8 cellular contexts compared by ENCODE assay signal in genomic region chr7:73738220-73738611, GRCh38. TPM values are rescaled to one million over a fixed set of nuclear protein-coding genes. Genes with fewer than 3 reads are reported as not detected.
A peak's percentile ranks its signal among the peaks of the same experiment; 100 is the strongest.
DNase-seq lines count a peak whose midpoint lies in the region; ATAC-seq lines count a peak whose summit lies in the region.

No MANE protein-coding gene starts in this region.

- ATAC-seq in HG03460 (IDR thresholded peaks at IDR 0.05; ENCODE audit: unreplicated experiment) (peak; percentile 24), left cardiac atrium (peak; percentile 49 to 62)

- DNase-seq in NCI-H2081 (lab: John Stamatoyannopoulos, UW) (peak; percentile 40 to 43), NCI-H2081 treated with DMSO at 0.1 percent for 48 hours (lab: John Stamatoyannopoulos, UW) (no peak), SK-N-DZ (ENCODE audit: low spot score) (peak; percentile 48), amniotic epithelial cell (ENCODE audit: low read depth) (peak; percentile 40), left cardiac atrium (peak; percentile 63), pons (ENCODE audit: low spot score) (peak; percentile 42), inferior parietal cortex (ENCODE audit: extremely low spot score) (no peak)

- intact Hi-C loops in left cardiac atrium (cut with DNase I), result no loop called here

RNA-seq across cellular contexts. Expression of gene ABHD11, which starts 0.4 kb away (rescaled TPM):
- 5.8 and 7.9 TPM in 2 replicates for polyA plus RNA-seq in SK-N-DZ (2014; cell fraction: cytosol; rRNA removed)
- polyA plus RNA-seq in SK-N-DZ (2014; cell fraction: nucleus; rRNA removed), result 2.4 and 6.5 TPM in 2 replicates
- total RNA-seq in left cardiac atrium, result 10 to 100 TPM; 22.6 to 27.4 TPM

RNA-seq across cellular contexts. Expression of gene STX1A, which starts 18.7 kb away (rescaled TPM):
- polyA plus RNA-seq in SK-N-DZ (2014; cell fraction: cytosol; rRNA removed), result 21.1 and 30.9 TPM in 2 replicates
- 120 and 134 TPM in 2 replicates for polyA plus RNA-seq in SK-N-DZ (2014; cell fraction: nucleus; rRNA removed)
- total RNA-seq in left cardiac atrium, result 1 to 10 TPM; 2.0 to 2.6 TPM

RNA-seq across cellular contexts. Expression of gene CLDN3, which starts 31.9 kb away (rescaled TPM):
- polyA plus RNA-seq in SK-N-DZ (2014; cell fraction: cytosol; rRNA removed), result not detected in 2 replicates
- not detected in 2 replicates for polyA plus RNA-seq in SK-N-DZ (2014; cell fraction: nucleus; rRNA removed)
- not detected for total RNA-seq in left cardiac atrium

RNA-seq across cellular contexts. Expression of gene BUD23, which starts 54.8 kb away (rescaled TPM):
- polyA plus RNA-seq in SK-N-DZ (2014; cell fraction: cytosol; rRNA removed), result 54.7 and 61.5 TPM in 2 replicates
- polyA plus RNA-seq in SK-N-DZ (2014; cell fraction: nucleus; rRNA removed), result 31.6 and 34.5 TPM in 2 replicates
- 10 to 100 TPM; 70.3 to 72.5 TPM for total RNA-seq in left cardiac atrium

RNA-seq across cellular contexts. Expression of gene DNAJC30, which starts 55.0 kb away (rescaled TPM):
- 1.4 and 2.0 TPM in 2 replicates for polyA plus RNA-seq in SK-N-DZ (2014; cell fraction: cytosol; rRNA removed)
- 1.1 and 2.0 TPM in 2 replicates for polyA plus RNA-seq in SK-N-DZ (2014; cell fraction: nucleus; rRNA removed)
- total RNA-seq in left cardiac atrium, result 10 to 100 TPM; 13.6 to 14.3 TPM

Comparison
In these comparisons a context has a peak if more than half of its experiments do, and no peak if none do; other contexts are left out.
1. DNase-seq: peak in NCI-H2081 (2 of 2), SK-N-DZ (single experiment), amniotic epithelial cell (single experiment), left cardiac atrium (single experiment) and pons (single experiment); none in NCI-H2081 treated with DMSO at 0.1 percent for 48 hours (single experiment) and inferior parietal cortex (single experiment).